10 cellular contexts compared by ENCODE assay signal in genomic region chr1:223708001-223708359, GRCh38. TPM values are rescaled to one million over a fixed set of nuclear protein-coding genes. Genes with fewer than 3 reads are reported as not detected.
DNase-seq lines count a peak whose midpoint lies in the region; ATAC-seq and TF ChIP-seq lines count a peak whose summit lies in the region.
"Had no signal": no experiment of that assay in that cellular context is flagged by ENCODE, and none has a peak within 500 bp of the region (broad histone marks: within the 10 kb centered on the region; RNA-seq: fewer than 3 reads in every experiment).

No MANE protein-coding gene starts in this region.

- H3K27ac Mint-ChIP-seq in endothelial cell (ENCODE audit: unreplicated experiment), result peak overlapping the region; percentile 32
- H3K27ac Mint-ChIP-seq in stimulated activated naive CD8-positive, alpha-beta T cell treated with anti-CD3 and anti-CD28 coated beads, Interleukin-15, amount 100 ng/mL, for 72 hours, result no peak overlapping the region
- H3K27ac Mint-ChIP-seq: dendritic cell treated with granulocyte-macrophage colony-stimulating factor and Interleukin-4, amounts not matched to agents 40 ng/mL and 50 ng/mL, for 4 days had no signal

- H3K4me3 Mint-ChIP-seq in endothelial cell (ENCODE audit: unreplicated experiment), result peak overlapping the region; percentile 57
- no peak overlapping the region for H3K4me3 Mint-ChIP-seq in stimulated activated naive CD8-positive, alpha-beta T cell treated with anti-CD3 and anti-CD28 coated beads, Interleukin-15, amount 100 ng/mL, for 72 hours
- H3K4me3 Mint-ChIP-seq: dendritic cell treated with granulocyte-macrophage colony-stimulating factor and Interleukin-4, amounts not matched to agents 40 ng/mL and 50 ng/mL, for 4 days had no signal

- peak overlapping the region; percentile 24 for H3K4me2 ChIP-seq in parathyroid adenoma (ENCODE audit: low read length)

- ATAC-seq in stimulated activated naive CD8-positive, alpha-beta T cell treated with anti-CD3 and anti-CD28 coated beads, Interleukin-15, amount 100 ng/mL, for 72 hours, result no peak
- ATAC-seq in HG03521 (IDR thresholded peaks at IDR 0.05; ENCODE audit: unreplicated experiment) (no peak), HG02588 (IDR thresholded peaks at IDR 0.05; ENCODE audit: unreplicated experiment) (no peak)

- H3K4me1 Mint-ChIP-seq in endothelial cell (ENCODE audit: unreplicated experiment), result peaks cover 58% of the 10 kb centered on the region
- H3K4me1 Mint-ChIP-seq in stimulated activated naive CD8-positive, alpha-beta T cell treated with anti-CD3 and anti-CD28 coated beads, Interleukin-15, amount 100 ng/mL, for 72 hours, result peaks cover 10% of the 10 kb centered on the region

- H3K27me3 ChIP-seq in parathyroid adenoma (ENCODE audit: control insufficient read depth, insufficient read depth, low read length), result no peaks in the 10 kb centered on the region

- H3K36me3 Mint-ChIP-seq in endothelial cell (ENCODE audit: low read depth, unreplicated experiment), result no peaks in the 10 kb centered on the region

- H3K27me3 Mint-ChIP-seq in endothelial cell (ENCODE audit: unreplicated experiment), result peaks cover 3% of the 10 kb centered on the region
- no peaks in the 10 kb centered on the region for H3K27me3 Mint-ChIP-seq in stimulated activated naive CD8-positive, alpha-beta T cell treated with anti-CD3 and anti-CD28 coated beads, Interleukin-15, amount 100 ng/mL, for 72 hours

- no peak overlapping the region for H3K4me3 ChIP-seq in parathyroid adenoma (ENCODE audit: low read depth, low read length)

- H3K36me3 ChIP-seq in parathyroid adenoma (ENCODE audit: control insufficient read depth, insufficient read depth, low read length), result no peaks in the 10 kb centered on the region

- DNase-seq in DMS153 (lab: John Stamatoyannopoulos, UW) (peak; percentile 85), NCI-H510A treated with DMSO at 0.1 percent for 48 hours (lab: John Stamatoyannopoulos, UW) (peak; percentile 92), endothelial cell (ENCODE audit: low spot score) (no peak), HK-2 (ENCODE audit: unreplicated experiment) (no peak)
- DNase-seq in stimulated activated naive CD8-positive, alpha-beta T cell treated with anti-CD3 and anti-CD28 coated beads, Interleukin-15, amount 100 ng/mL, for 72 hours, result no peak

- no peaks in the 10 kb centered on the region for H3K79me2 ChIP-seq in parathyroid adenoma

- no peaks in the 10 kb centered on the region for H3K9me3 Mint-ChIP-seq in endothelial cell (ENCODE audit: unreplicated experiment)
- H3K9me3 Mint-ChIP-seq in stimulated activated naive CD8-positive, alpha-beta T cell treated with anti-CD3 and anti-CD28 coated beads, Interleukin-15, amount 100 ng/mL, for 72 hours, result no peaks in the 10 kb centered on the region
- H3K9me3 Mint-ChIP-seq: dendritic cell treated with granulocyte-macrophage colony-stimulating factor and Interleukin-4, amounts not matched to agents 40 ng/mL and 50 ng/mL, for 4 days had no signal

- H3K4me1 ChIP-seq in parathyroid adenoma, result peaks cover 26% of the 10 kb centered on the region

- peak overlapping the region; percentile 42 for H2AFZ ChIP-seq in parathyroid adenoma

- H3K27ac ChIP-seq in parathyroid adenoma, result peak overlapping the region; percentile 81

- TF ChIP-seq CTCF in endothelial cell (IDR thresholded peaks at IDR 0.05; ENCODE audit: unreplicated experiment) (no peak), parathyroid adenoma (IDR thresholded peaks at IDR 0.05) (no peak)

- H3K9ac ChIP-seq in parathyroid adenoma, result no peak overlapping the region

- H3K9me3 ChIP-seq in parathyroid adenoma (ENCODE audit: control insufficient read depth, low read length), result no peaks in the 10 kb centered on the region

RNA-seq across cellular contexts. Expression of gene CAPN2, which starts 4.4 kb away (rescaled TPM):
- 184 TPM for total RNA-seq in endothelial cell (ENCODE audit: unreplicated experiment)

RNA-seq across cellular contexts. Expression of gene CAPN8, which starts 42.5 kb away (rescaled TPM):
- total RNA-seq in endothelial cell (ENCODE audit: unreplicated experiment), result 0.13 TPM
- total RNA-seq: Daoy had no signal

Comparison
In these comparisons a context has a peak if more than half of its experiments do, and no peak if none do; other contexts are left out.
1. DNase-seq: peak in DMS153 (single experiment) and NCI-H510A treated with DMSO at 0.1 percent for 48 hours (single experiment); none in endothelial cell (single experiment), stimulated activated naive CD8-positive, alpha-beta T cell treated with anti-CD3 and anti-CD28 coated beads, Interleukin-15, amount 100 ng/mL, for 72 hours (0 of 2) and HK-2 (single experiment).